ENCODE assay signal across 1 cellular context in the genomic region with DNA sequence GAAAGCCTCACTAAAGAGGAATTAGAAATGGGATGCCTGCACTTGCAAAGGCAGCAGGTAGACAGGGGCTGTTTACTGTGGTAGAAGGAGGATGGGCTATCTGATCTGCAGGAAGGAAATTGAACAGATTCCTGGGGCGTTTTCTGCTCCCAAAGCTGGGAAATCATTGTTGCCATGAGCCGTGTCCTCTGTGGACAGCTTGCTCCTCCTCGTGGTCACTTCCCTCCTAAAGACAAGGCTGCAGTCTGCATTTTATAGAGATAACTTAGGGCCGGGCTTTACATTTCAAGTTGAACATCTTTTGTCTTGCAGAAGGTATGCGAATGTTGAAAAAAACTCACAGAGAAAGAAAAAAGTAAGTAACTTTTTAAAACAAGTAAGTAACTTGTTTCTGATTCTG.
TF ChIP-seq lines count a peak whose summit lies in the region.

No MANE protein-coding gene starts in this region.

TF ChIP-seq in GM23338, 12 proteins besides CTCF, POLR2A, EP300 and RAD21 (continued from another document):
- TF ChIP-seq JUNB (IDR thresholded peaks at IDR 0.05; ENCODE audit: unreplicated experiment): no peak
- no peak for TF ChIP-seq POLR2AphosphoS5 (IDR thresholded peaks at IDR 0.05; ENCODE audit: low read depth)
